17 cellular contexts compared by ENCODE assay signal in the genomic region with DNA sequence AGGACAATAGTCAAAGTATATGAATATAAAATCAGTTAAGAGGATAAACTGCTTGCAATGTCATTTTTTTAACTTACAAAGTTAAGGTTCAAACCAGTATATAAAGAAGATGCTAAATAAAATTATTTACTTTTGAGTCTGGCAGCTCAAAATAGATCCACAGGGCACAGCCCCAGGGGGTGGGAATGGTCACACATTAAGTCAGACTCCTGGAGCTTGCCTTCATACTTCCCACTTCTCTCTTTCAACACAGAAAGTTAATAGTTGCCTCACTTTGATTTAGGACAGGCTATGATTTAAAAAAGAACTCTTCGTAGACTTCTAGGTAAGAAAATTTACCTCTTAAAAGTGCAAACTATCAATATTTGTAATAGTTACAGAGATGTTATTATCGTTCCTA.
DNase-seq lines count a peak whose midpoint lies in the region; TF ChIP-seq lines count a peak whose summit lies in the region.
"Had no signal": no experiment of that assay in that cellular context is flagged by ENCODE, and none has a peak within 500 bp of the region (broad histone marks: within the 10 kb centered on the region; RNA-seq: fewer than 3 reads in every experiment).

No MANE protein-coding gene starts in this region.

- H3K9me3 Mint-ChIP-seq in neural progenitor cell = no peaks in the 10 kb centered on the region
- H3K9me3 Mint-ChIP-seq: CD8-positive, alpha-beta T cell; GM23338 had no signal

- no peaks in the 10 kb centered on the region for H3F3A ChIP-seq in neural progenitor cell (ENCODE audit: low read depth)

- H3K27ac ChIP-seq in SJCRH30 (peak overlapping the region; percentile 42; the same call in 1 of the 2 replicates), neural progenitor cell (no peak overlapping the region)
- H3K27ac ChIP-seq: BLaER1 treated with 17β-estradiol and CSF1 and Interleukin-3, amounts not matched to agents 10 nM and 100 nM; HL-60 had no signal

- H3K4me1 ChIP-seq in SJCRH30 = peaks cover 17% of the 10 kb centered on the region
- peaks cover 5% of the 10 kb centered on the region for H3K4me1 ChIP-seq in neural progenitor cell
- H3K4me1 ChIP-seq: BLaER1 treated with 17β-estradiol and CSF1 and Interleukin-3, amounts not matched to agents 10 nM and 100 nM had no signal

- no peaks in the 10 kb centered on the region for H3K79me2 ChIP-seq in neural progenitor cell (ENCODE audit: low read depth)

- H3K36me3 ChIP-seq in SJCRH30 = no peaks in the 10 kb centered on the region
- no peaks in the 10 kb centered on the region for H3K36me3 ChIP-seq in neural progenitor cell
- H3K36me3 ChIP-seq: BLaER1 treated with 17β-estradiol and CSF1 and Interleukin-3, amounts not matched to agents 10 nM and 100 nM had no signal

- H3K4me3 ChIP-seq in SJCRH30 = no peak overlapping the region
- H3K4me3 ChIP-seq in neural progenitor cell = no peak overlapping the region
- H3K4me3 ChIP-seq: BLaER1 treated with 17β-estradiol and CSF1 and Interleukin-3, amounts not matched to agents 10 nM and 100 nM; GM23338 had no signal

- H3K4me2 ChIP-seq in neural progenitor cell = no peak overlapping the region
- H3K4me2 ChIP-seq: BLaER1 treated with 17β-estradiol and CSF1 and Interleukin-3, amounts not matched to agents 10 nM and 100 nM; GM23338 had no signal

- no peak overlapping the region for H3K27ac Mint-ChIP-seq in neural progenitor cell
- H3K27ac Mint-ChIP-seq: B cell; CD8-positive, alpha-beta T cell; GM23338 had no signal

- H3K36me3 Mint-ChIP-seq in neural progenitor cell = no peaks in the 10 kb centered on the region
- H3K36me3 Mint-ChIP-seq: CD8-positive, alpha-beta T cell had no signal

- H3K9ac ChIP-seq in neural progenitor cell = no peak overlapping the region
- H3K9ac ChIP-seq: BLaER1 treated with 17β-estradiol and CSF1 and Interleukin-3, amounts not matched to agents 10 nM and 100 nM had no signal

- DNase-seq in NOMO-1 treated with DMSO at 0.1 percent for 48 hours (lab: John Stamatoyannopoulos, UW; ENCODE audit: unreplicated experiment) = peak; percentile 16
- DNase-seq in NOMO-1 (lab: John Stamatoyannopoulos, UW; ENCODE audit: unreplicated experiment in 2 of 2) = no peak
- peak; percentile 12 for DNase-seq in HEK293T (ENCODE audit: extremely low spot score)
- peak; percentile 10 to 32 for DNase-seq in SJCRH30
- DNase-seq in neural progenitor cell (ENCODE audit: low spot score) = peak; percentile 4
- no peak for DNase-seq in NCI-H748 treated with DMSO at 0.1 percent for 48 hours (lab: John Stamatoyannopoulos, UW)
- DNase-seq in HK-2 (ENCODE audit: unreplicated experiment) = no peak
- DNase-seq in HCEC 1CT = no peak
- DNase-seq: Calu3; CD8-positive, alpha-beta T cell; DMS79 treated with DMSO at 0.1 percent for 48 hours; GF-D8; IMR-90 had no signal

- TF ChIP-seq CTCF in neural progenitor cell (IDR thresholded peaks at IDR 0.05) = no peak

- peaks cover 10% of the 10 kb centered on the region for H3K4me1 Mint-ChIP-seq in neural progenitor cell
- H3K4me1 Mint-ChIP-seq: B cell had no signal

- no peaks in the 10 kb centered on the region for H4K20me1 ChIP-seq in neural progenitor cell (ENCODE audit: low read depth)
- H4K20me1 ChIP-seq: BLaER1 treated with 17β-estradiol and CSF1 and Interleukin-3, amounts not matched to agents 10 nM and 100 nM had no signal

- CTCF ChIA-PET in HEK293T (lab: Yijun Ruan, JAX) = no interaction called here

- H2AFZ ChIP-seq in neural progenitor cell (replicated peaks) = no peak overlapping the region
- H2AFZ ChIP-seq: GM23338 had no signal

- no peak overlapping the region for H3K4me3 Mint-ChIP-seq in neural progenitor cell
- H3K4me3 Mint-ChIP-seq: B cell; CD8-positive, alpha-beta T cell; GM23338 had no signal

- H3K27me3 ChIP-seq in SJCRH30 (no peaks in the 10 kb centered on the region), neural progenitor cell (no peaks in the 10 kb centered on the region)
- H3K27me3 ChIP-seq: BLaER1 treated with 17β-estradiol and CSF1 and Interleukin-3, amounts not matched to agents 10 nM and 100 nM had no signal

- no peaks in the 10 kb centered on the region for H3K27me3 Mint-ChIP-seq in neural progenitor cell (ENCODE audit: insufficient read depth, low read depth)
- H3K27me3 Mint-ChIP-seq: B cell had no signal

- H3K9me3 ChIP-seq in SJCRH30 (replicated peaks) = no peaks in the 10 kb centered on the region
- H3K9me3 ChIP-seq in neural progenitor cell (ENCODE audit: low read depth) = no peaks in the 10 kb centered on the region
- H3K9me3 ChIP-seq: BLaER1 treated with 17β-estradiol and CSF1 and Interleukin-3, amounts not matched to agents 10 nM and 100 nM had no signal

- POLR2A ChIA-PET in HEK293T (lab: Yijun Ruan, JAX) = interaction anchor here (0.5 kb wide), 1 partner anchor 205 kb away, joined by 3 read pairs; no protein-coding TSS in a partner anchor

TF ChIP-seq in HEK293T, 16 proteins besides CTCF, POLR2A, EP300 and RAD21:
- TF ChIP-seq ARNT (IDR thresholded peaks at IDR 0.05) (no peak), TARDBP (IDR thresholded peaks at IDR 0.05) (no peak), FOXM1 (IDR thresholded peaks at IDR 0.05; ENCODE audit: borderline replicate concordance) (no peak), BHLHE40 (IDR thresholded peaks at IDR 0.05; ENCODE audit: borderline replicate concordance) (no peak), FOXK2 (IDR thresholded peaks at IDR 0.05) (no peak), SUZ12 (IDR thresholded peaks at IDR 0.05) (no peak), NFRKB (IDR thresholded peaks at IDR 0.05) (no peak)

Comparison
In these comparisons a context has a peak if more than half of its experiments do, and no peak if none do; other contexts are left out.
1. DNase-seq: peak in NOMO-1 treated with DMSO at 0.1 percent for 48 hours (single experiment), HEK293T (single experiment), SJCRH30 (2 of 2) and neural progenitor cell (single experiment); none in NOMO-1 (0 of 2), NCI-H748 treated with DMSO at 0.1 percent for 48 hours (single experiment), HK-2 (single experiment) and HCEC 1CT (single experiment).